15 cellular contexts compared by ENCODE assay signal in the genomic region with DNA sequence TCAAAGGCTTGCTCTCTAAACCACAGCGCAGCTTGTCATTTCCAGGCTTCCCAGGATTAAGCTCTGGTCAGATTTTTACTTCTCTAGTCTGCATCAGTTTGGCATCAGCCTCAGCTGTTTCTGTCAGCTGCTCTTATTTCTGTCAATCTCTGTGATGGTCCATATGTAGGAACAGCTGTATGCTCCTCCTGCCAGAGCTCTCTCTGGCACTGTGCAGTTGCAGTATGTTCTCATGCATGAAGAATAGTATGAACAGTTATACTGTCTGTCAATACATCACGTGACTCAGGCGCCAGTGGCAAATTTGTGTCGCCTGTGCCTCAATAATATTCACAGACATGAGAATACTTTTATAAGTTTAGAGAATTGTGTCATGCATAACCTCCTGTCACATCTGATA. TPM values are rescaled to one million over a fixed set of nuclear protein-coding genes. Genes with fewer than 3 reads are reported as not detected.
"Had no signal": no experiment of that assay in that cellular context is flagged by ENCODE, and none has a peak within 500 bp of the region (broad histone marks: within the 10 kb centered on the region; RNA-seq: fewer than 3 reads in every experiment).

No MANE protein-coding gene starts in this region.

- H3K36me3 ChIP-seq: cardiac muscle cell, heart right ventricle, neural progenitor cell, ovary, tibial artery, uterus had no signal

- H3K27ac ChIP-seq: cardiac muscle cell, heart right ventricle, neural progenitor cell, ovary, tibial artery, uterus had no signal

- H3K4me3 ChIP-seq: cardiac muscle cell, heart right ventricle, neural progenitor cell, ovary, tibial artery, uterus had no signal

- H3K9me3 ChIP-seq: heart right ventricle, ovary, tibial artery, uterus had no signal

- ATAC-seq: heart right ventricle had no signal

- H3K4me1 ChIP-seq: heart right ventricle, neural progenitor cell, tibial artery, uterus had no signal

- DNase-seq: activated B cell treated with CpG ODN at 0.5 μM for 24 hours; activated CD4-positive, alpha-beta T cell treated with anti-CD3 and anti-CD28 coated beads, Interleukin-2, amount 10 ng/mL, durations not matched to agents 7 days and 5 days; activated CD8-positive, alpha-beta memory T cell treated with anti-CD3 and anti-CD28 coated beads for 24 hours; activated naive CD4-positive, alpha-beta T cell treated with anti-CD3 and anti-CD28 coated beads for 36 hours; heart right ventricle; islet precursor cell; ovary; small intestine; tibial artery; uterus had no signal

- H3K27me3 ChIP-seq: cardiac muscle cell, heart right ventricle, neural progenitor cell, ovary, tibial artery, uterus had no signal

RNA-seq across cellular contexts. Expression of gene OR6M1, which starts 6.7 kb away (rescaled TPM):
- total RNA-seq: activated B cell treated with CpG ODN at 0.5 μM for 24 hours; activated CD4-positive, alpha-beta T cell treated with anti-CD3 and anti-CD28 coated beads, Interleukin-2, amount 10 ng/mL, durations not matched to agents 7 days and 5 days; activated naive CD4-positive, alpha-beta T cell treated with anti-CD3 and anti-CD28 coated beads for 36 hours; astrocyte; cardiac muscle cell; frontal cortex; heart right ventricle; left lobe of liver; ovary; uterus had no signal
- polyA plus RNA-seq: cardiac muscle cell, heart right ventricle, ovary, small intestine had no signal

RNA-seq across cellular contexts. Expression of gene OR6X1, which starts 45.1 kb away (rescaled TPM):
- total RNA-seq: activated B cell treated with CpG ODN at 0.5 μM for 24 hours; activated CD4-positive, alpha-beta T cell treated with anti-CD3 and anti-CD28 coated beads, Interleukin-2, amount 10 ng/mL, durations not matched to agents 7 days and 5 days; activated naive CD4-positive, alpha-beta T cell treated with anti-CD3 and anti-CD28 coated beads for 36 hours; astrocyte; cardiac muscle cell; frontal cortex; heart right ventricle; left lobe of liver; ovary; uterus had no signal
- polyA plus RNA-seq: cardiac muscle cell, heart right ventricle, ovary, small intestine had no signal
